15 cellular contexts compared by ENCODE assay signal in the genomic region with DNA sequence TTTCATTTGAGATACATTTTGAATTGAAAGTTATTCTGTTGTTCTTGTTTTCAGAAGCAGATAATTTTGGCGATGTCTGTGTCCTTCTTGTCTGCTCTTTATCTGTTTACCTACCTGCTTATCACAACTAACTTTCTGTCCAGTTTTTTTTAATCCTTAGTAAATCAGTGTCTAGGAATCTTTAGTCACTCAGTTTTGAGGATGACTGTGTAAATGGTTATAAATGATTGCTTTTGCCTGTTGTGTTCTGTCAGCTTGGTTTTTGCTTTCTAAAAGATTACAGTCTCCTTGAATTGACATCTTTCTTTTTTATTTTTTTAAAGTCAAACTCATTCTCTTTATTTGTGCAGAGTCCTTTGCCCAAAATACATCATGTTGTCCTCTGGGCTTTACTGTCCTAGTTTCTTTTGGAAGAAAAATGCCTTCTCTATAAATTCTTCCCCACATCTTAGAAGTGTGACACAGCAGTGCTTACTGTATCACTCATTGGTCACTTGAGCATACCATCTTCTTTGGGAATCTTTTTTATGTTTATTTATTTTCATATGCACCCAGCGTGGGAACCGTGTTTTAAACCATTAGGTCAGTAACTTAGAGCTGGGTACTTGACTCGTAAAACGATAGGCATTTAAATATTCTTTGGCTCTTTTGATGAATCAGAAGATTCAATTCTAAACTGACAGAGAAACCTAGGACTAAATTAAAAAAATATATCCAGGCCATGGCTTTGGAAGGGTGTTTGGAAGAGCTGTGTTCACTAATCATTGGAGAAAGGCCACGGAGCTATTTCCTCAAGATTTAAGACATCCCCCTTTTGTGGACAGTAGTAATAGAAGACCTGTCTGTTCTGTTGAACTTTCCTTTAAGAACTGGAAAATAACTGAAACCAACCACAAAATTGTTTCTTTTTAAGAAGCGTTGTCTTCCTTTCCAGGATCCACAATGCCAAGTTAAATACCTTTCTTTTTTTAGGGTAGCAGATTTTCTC. TPM values are rescaled to one million over a fixed set of nuclear protein-coding genes. Genes with fewer than 3 reads are reported as not detected.
DNase-seq lines count a peak whose midpoint lies in the region; ATAC-seq and TF ChIP-seq lines count a peak whose summit lies in the region.
"Had no signal": no experiment of that assay in that cellular context is flagged by ENCODE, and none has a peak within 500 bp of the region (broad histone marks: within the 10 kb centered on the region; RNA-seq: fewer than 3 reads in every experiment).

No MANE protein-coding gene starts in this region.

- 18 to 22% (median 21%) methylated on average over 7 of the region's 7 CpGs for WGBS in ovary, 3 donors

- H2AFZ ChIP-seq in PC-3 (ENCODE audit: low read length) = no peak overlapping the region

- H3K9ac ChIP-seq in BLaER1 (peak overlapping the region; percentile 8; the same call in 1 of the 2 replicates), PC-3 (ENCODE audit: low read length) (peak overlapping the region; percentile 18; the same call in 1 of the 2 replicates), rectal smooth muscle tissue (ENCODE audit: low read length) (no peak overlapping the region)

- no peaks in the 10 kb centered on the region for H3F3A ChIP-seq in PC-3 (ENCODE audit: low read length, unreplicated experiment)

- H3K36me3 ChIP-seq in BLaER1 = no peaks in the 10 kb centered on the region
- H3K36me3 ChIP-seq in PC-3 (ENCODE audit: low read depth, low read length) = no peaks in the 10 kb centered on the region
- H3K36me3 ChIP-seq in rectal smooth muscle tissue (ENCODE audit: control insufficient read depth, insufficient read depth, low read length) = no peaks in the 10 kb centered on the region
- H3K36me3 ChIP-seq in ovary = no peaks in the 10 kb centered on the region

- H4K20me1 ChIP-seq in BLaER1 = peaks cover 42% of the 10 kb centered on the region
- no peaks in the 10 kb centered on the region for H4K20me1 ChIP-seq in PC-3 (ENCODE audit: low read length)

- peak overlapping the region; percentile 44 for H3K4me2 ChIP-seq in BLaER1
- H3K4me2 ChIP-seq in PC-3 (ENCODE audit: low read length) = peak overlapping the region; percentile 18

- H3K27me3 ChIP-seq in BLaER1 (no peaks in the 10 kb centered on the region), PC-3 (ENCODE audit: low read length) (no peaks in the 10 kb centered on the region), rectal smooth muscle tissue (ENCODE audit: control insufficient read depth, insufficient read depth, low read length) (no peaks in the 10 kb centered on the region), ovary (no peaks in the 10 kb centered on the region)

- peaks cover 100% of the 10 kb centered on the region for H3K79me2 ChIP-seq in PC-3 (ENCODE audit: low read length)

- POLR2A ChIA-PET in PC-3 (lab: Charles Lee; ENCODE audit: unreplicated experiment) = no interaction called here

- TF ChIP-seq POLR2A in ovary (IDR thresholded peaks at IDR 0.05) = no peak

- peak overlapping the region; percentile 27; the same call in 1 of the 2 replicates for H3K27ac ChIP-seq in BLaER1
- peak overlapping the region; percentile 59 for H3K27ac ChIP-seq in PC-3 (ENCODE audit: low read length)
- peak overlapping the region; percentile 61 for H3K27ac ChIP-seq in rectal smooth muscle tissue (ENCODE audit: low read depth, low read length)
- no peak overlapping the region for H3K27ac ChIP-seq in ovary

- DNase-seq in PC-3 = peak; percentile 33
- peak; percentile 50 for DNase-seq in fibroblast of the aortic adventitia (ENCODE audit: low read depth)
- DNase-seq in NCI-H2081 treated with DMSO at 0.1 percent for 48 hours (lab: John Stamatoyannopoulos, UW) = no peak
- DNase-seq in UCSD-AML1 (lab: John Stamatoyannopoulos, UW; ENCODE audit: unreplicated experiment) = no peak
- DNase-seq in NCI-H345 treated with DMSO at 0.1 percent for 48 hours (lab: John Stamatoyannopoulos, UW; ENCODE audit: unreplicated experiment) = no peak
- no peak for DNase-seq in ovary
- DNase-seq: activated CD4-positive, alpha-beta T cell treated with anti-CD3 and anti-CD28 coated beads for 48 hours; activated naive CD4-positive, alpha-beta T cell treated with Interleukin-2 at 50 U/mL for 16 hours; NCI-H1092 treated with DMSO at 0.1 percent for 48 hours; RPMI8226; small intestine; stimulated activated naive CD8-positive, alpha-beta T cell treated with anti-CD3 and anti-CD28 coated beads, Interleukin-15, Interleukin-2, amounts not matched to agents 100 U/mL and 50 U/mL, for 24 hours had no signal

- H3K4me1 ChIP-seq in BLaER1 (peaks cover 89% of the 10 kb centered on the region), PC-3 (ENCODE audit: insufficient read depth, low read length) (peaks cover 31% of the 10 kb centered on the region), rectal smooth muscle tissue (ENCODE audit: control insufficient read depth, insufficient read depth, low read length) (peaks cover 29% of the 10 kb centered on the region), ovary (ENCODE audit: insufficient read depth) (peaks cover 10% of the 10 kb centered on the region)

- H3K9me2 ChIP-seq in PC-3 (replicated peaks; ENCODE audit: low read length) = no peaks in the 10 kb centered on the region

- no TSS peak for BruUV-seq in PC-3 (replicated peaks; lab: Mats Ljungman, UMichigan)

- 0 out of 2 replicates have a peak, but pooled peaks have one; percentile 13 for ATAC-seq in PC-3
- ATAC-seq: stimulated activated naive CD8-positive, alpha-beta T cell treated with anti-CD3 and anti-CD28 coated beads, Interleukin-15, Interleukin-2, amounts not matched to agents 100 U/mL and 50 U/mL, for 24 hours had no signal

- TF ChIP-seq CTCF in PC-3 (conservative IDR thresholded peaks at IDR 0.05; ENCODE audit: low read depth, low read length) = no peak
- no peak for TF ChIP-seq CTCF in fibroblast of the aortic adventitia (IDR thresholded peaks at IDR 0.05; ENCODE audit: insufficient read depth, low read length)
- no peak for TF ChIP-seq CTCF in ovary (IDR thresholded peaks at IDR 0.05)

- no peak for TF ChIP-seq EP300 in ovary (IDR thresholded peaks at IDR 0.05)

- H3K4me3 ChIP-seq in BLaER1 = no peak overlapping the region
- H3K4me3 ChIP-seq in PC-3 (ENCODE audit: low read length) = no peak overlapping the region
- H3K4me3 ChIP-seq in fibroblast of the aortic adventitia (ENCODE audit: low read depth, low read length) = no peak overlapping the region
- H3K4me3 ChIP-seq in rectal smooth muscle tissue (ENCODE audit: low read length) = no peak overlapping the region
- no peak overlapping the region for H3K4me3 ChIP-seq in ovary
- H3K4me3 ChIP-seq: lung had no signal

- intact Hi-C loops in PC-3 (cut with micrococcal nuclease) (no loop called here), ovary (cut with DNase I) (no loop called here)

- CTCF ChIA-PET in PC-3 (lab: Charles Lee) = no interaction called here

- no peaks in the 10 kb centered on the region for H3K9me3 ChIP-seq in BLaER1
- H3K9me3 ChIP-seq in PC-3 (ENCODE audit: low read length) = no peaks in the 10 kb centered on the region
- no peaks in the 10 kb centered on the region for H3K9me3 ChIP-seq in ovary

RNA-seq across cellular contexts. Expression of a gene that starts 20.9 kb away (rescaled TPM):
- total RNA-seq in PC-3 (2014; rRNA removed) = 71.5 TPM in 2 replicates
- total RNA-seq in fibroblast of the aortic adventitia (ENCODE audit: low replicate concordance) = 564 and 789 TPM in 2 replicates
- 10 to 100 TPM; 59.9 to 97.3 (median 85.2) TPM for total RNA-seq in ovary
- polyA plus RNA-seq in ovary = 100 to 1,000 TPM in 1 of 2 donors, 10 to 100 TPM in 1; 51.3 to 205 TPM

Comparison
In these comparisons a context has a peak if more than half of its experiments do, and no peak if none do; other contexts are left out.
1. H3K27ac ChIP-seq: peak in BLaER1 (single experiment), PC-3 (single experiment) and rectal smooth muscle tissue (single experiment); none in ovary (0 of 2).
2. DNase-seq: peak in PC-3 (single experiment) and fibroblast of the aortic adventitia (single experiment); none in NCI-H2081 treated with DMSO at 0.1 percent for 48 hours (single experiment), UCSD-AML1 (single experiment), NCI-H345 treated with DMSO at 0.1 percent for 48 hours (single experiment) and ovary (0 of 5).